ENCODE assay signal across 10 cellular contexts in genomic region chr6:170269873-170270541, GRCh38. TPM values are rescaled to one million over a fixed set of nuclear protein-coding genes. Genes with fewer than 3 reads are reported as not detected.
DNase-seq lines count a peak whose midpoint lies in the region; TF ChIP-seq lines count a peak whose summit lies in the region.
"Had no signal": no experiment of that assay in that cellular context is flagged by ENCODE, and none has a peak within 500 bp of the region (broad histone marks: within the 10 kb centered on the region; RNA-seq: fewer than 3 reads in every experiment).

No MANE protein-coding gene starts in this region.

- no peaks in the 10 kb centered on the region for H3K9me3 Mint-ChIP-seq in HFFc6
- H3K9me3 Mint-ChIP-seq: activated naive CD8-positive, alpha-beta T cell treated with anti-CD3 and anti-CD28 coated beads, Interleukin-2, amount 10 ng/mL, durations not matched to agents 7 days and 5 days; dendritic cell treated with granulocyte-macrophage colony-stimulating factor and Interleukin-4, amounts not matched to agents 40 ng/mL and 50 ng/mL, for 4 days had no signal

- H3K4me1 Mint-ChIP-seq in HFFc6 (ENCODE audit: low read depth) = peaks cover 8% of the 10 kb centered on the region

- no peak overlapping the region for H3K4me3 ChIP-seq in esophagus squamous epithelium

- H3K4me1 ChIP-seq in esophagus squamous epithelium = peaks cover 0 to 28% (median 14%) of the 10 kb centered on the region in 3 donors

- H3K27me3 ChIP-seq in esophagus squamous epithelium = peaks cover 0 to 38% (median 0%) of the 10 kb centered on the region in 4 donors

- no peaks in the 10 kb centered on the region for H3K9me3 ChIP-seq in esophagus squamous epithelium

- TF ChIP-seq POLR2A in esophagus squamous epithelium (IDR thresholded peaks at IDR 0.05) = no peak

- H3K36me3 Mint-ChIP-seq in HFFc6 (ENCODE audit: low read depth) = no peaks in the 10 kb centered on the region
- H3K36me3 Mint-ChIP-seq: activated naive CD8-positive, alpha-beta T cell treated with anti-CD3 and anti-CD28 coated beads, Interleukin-2, amount 10 ng/mL, durations not matched to agents 7 days and 5 days had no signal

- peaks cover 30% of the 10 kb centered on the region for H3K27me3 Mint-ChIP-seq in HFFc6 (ENCODE audit: insufficient read depth)

- peak overlapping the region in 3 of 4 donors; percentile 17 to 57 (median 42) for H3K27ac ChIP-seq in esophagus squamous epithelium

- no peak overlapping the region for H3K4me3 Mint-ChIP-seq in HFFc6
- H3K4me3 Mint-ChIP-seq: activated naive CD8-positive, alpha-beta T cell treated with anti-CD3 and anti-CD28 coated beads, Interleukin-2, amount 10 ng/mL, durations not matched to agents 7 days and 5 days; dendritic cell treated with granulocyte-macrophage colony-stimulating factor and Interleukin-4, amounts not matched to agents 40 ng/mL and 50 ng/mL, for 4 days had no signal

- DNase-seq in COLO668 (lab: John Stamatoyannopoulos, UW; ENCODE audit: unreplicated experiment) (peak; percentile 61), HFFc6 (peak; percentile 16), esophagus squamous epithelium (lab: John Stamatoyannopoulos, UW) (no peak), posterior vena cava (ENCODE audit: low spot score) (peak; percentile 53), NCI-H2107 (lab: John Stamatoyannopoulos, UW) (no peak), NCI-H82 treated with DMSO at 0.1 percent for 48 hours (lab: John Stamatoyannopoulos, UW; ENCODE audit: unreplicated experiment) (no peak)
- no peak for DNase-seq in stimulated activated naive CD4-positive, alpha-beta T cell treated with Interleukin-2 at 50 U/mL for 16 hours (lab: John Stamatoyannopoulos, UW)
- DNase-seq: activated naive CD8-positive, alpha-beta T cell treated with anti-CD3 and anti-CD28 coated beads, Interleukin-2, amount 10 ng/mL, durations not matched to agents 7 days and 5 days; DND-41 had no signal

- no peak overlapping the region for H3K27ac Mint-ChIP-seq in HFFc6
- H3K27ac Mint-ChIP-seq: activated naive CD8-positive, alpha-beta T cell treated with anti-CD3 and anti-CD28 coated beads, Interleukin-2, amount 10 ng/mL, durations not matched to agents 7 days and 5 days; dendritic cell treated with granulocyte-macrophage colony-stimulating factor and Interleukin-4, amounts not matched to agents 40 ng/mL and 50 ng/mL, for 4 days had no signal

- TF ChIP-seq CTCF in HFFc6 (IDR thresholded peaks at IDR 0.05) (no peak), esophagus squamous epithelium (IDR thresholded peaks at IDR 0.05) (no peak)

- WGBS in esophagus squamous epithelium, 2 donors = 75 to 76% methylated on average over 16 of the region's 16 CpGs

- intact Hi-C loops in esophagus squamous epithelium (cut with DNase I) = no loop called here
- intact Hi-C loops in posterior vena cava (cut with DNase I) = no loop called here

- no peaks in the 10 kb centered on the region for H3K36me3 ChIP-seq in esophagus squamous epithelium

RNA-seq across cellular contexts. Expression of gene DLL1, which starts 20.9 kb away (rescaled TPM):
- total RNA-seq in HFFc6 (2021; fragmentation: NEBNext Ultra II Directional; extraction: Animal tissue kit (Norgen Biotek cat#: 25700)) = under 1 TPM; 0.26 to 0.83 (median 0.36) TPM
- total RNA-seq in esophagus squamous epithelium (10 to 100 TPM in 3 of 4 donors, 1 to 10 TPM in 1; 8.3 to 37.6 (median 15.1) TPM), posterior vena cava (10 to 100 TPM in 1 of 2 donors, 1 to 10 TPM in 1; 9.6 to 14.1 TPM)

RNA-seq across cellular contexts. Expression of gene FAM120B, which starts 36.6 kb away (rescaled TPM):
- total RNA-seq in HFFc6 (2021; fragmentation: NEBNext Ultra II Directional; extraction: Animal tissue kit (Norgen Biotek cat#: 25700)) = 10 to 100 TPM; 33.3 to 36.6 (median 35.4) TPM
- total RNA-seq in esophagus squamous epithelium = 10 to 100 TPM in 3 of 4 donors, 1 to 10 TPM in 1; 8.4 to 25.6 (median 12.9) TPM
- 10 to 100 TPM; 18.7 to 25.3 TPM for total RNA-seq in posterior vena cava

Comparison
In these comparisons a context has a peak if more than half of its experiments do, and no peak if none do; other contexts are left out.
1. DNase-seq: peak in COLO668 (single experiment), HFFc6 (single experiment) and posterior vena cava (single experiment); none in esophagus squamous epithelium (single experiment), NCI-H2107 (single experiment), NCI-H82 treated with DMSO at 0.1 percent for 48 hours (single experiment) and stimulated activated naive CD4-positive, alpha-beta T cell treated with Interleukin-2 at 50 U/mL for 16 hours (single experiment).
2. RNA of gene DLL1, which starts 20.9 kb away (total RNA-seq): 8.3 to 37.6 TPM in esophagus squamous epithelium and 9.6 to 14.1 TPM in posterior vena cava; 0.26 to 0.83 TPM in HFFc6; every median in the first group is over 4 times any median in the second.